Comparison of ENCODE assay signal across 15 cellular contexts in the genomic region with DNA sequence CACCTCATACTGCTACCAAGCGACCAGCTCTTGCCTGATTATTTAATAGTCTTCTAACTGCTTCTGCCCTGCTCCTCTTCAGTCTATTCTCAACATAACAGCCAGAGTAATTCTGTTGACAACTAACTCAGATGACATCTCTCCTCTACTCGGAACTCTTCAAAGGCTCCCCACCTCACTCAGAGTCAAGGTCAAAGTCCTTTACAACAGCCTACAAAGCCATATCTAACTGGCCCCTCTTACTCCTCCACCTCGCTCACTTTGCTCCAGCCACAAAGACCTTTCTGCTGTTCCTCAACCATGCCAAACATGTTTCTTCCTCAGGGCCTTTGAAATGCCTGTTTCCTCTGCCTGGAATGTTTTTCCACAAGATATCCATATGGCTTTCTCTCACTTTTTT. TPM values are rescaled to one million over a fixed set of nuclear protein-coding genes. Genes with fewer than 3 reads are reported as not detected.
DNase-seq lines count a peak whose midpoint lies in the region; ATAC-seq and TF ChIP-seq lines count a peak whose summit lies in the region.
"Had no signal": no experiment of that assay in that cellular context is flagged by ENCODE, and none has a peak within 500 bp of the region (broad histone marks: within the 10 kb centered on the region; RNA-seq: fewer than 3 reads in every experiment).

No MANE protein-coding gene starts in this region.

- no peaks in the 10 kb centered on the region for H3K9me3 Mint-ChIP-seq in activated naive CD4-positive, alpha-beta T cell treated with anti-CD3 and anti-CD28 coated beads, Interleukin-2, amount 10 ng/mL, durations not matched to agents 7 days and 5 days
- no peaks in the 10 kb centered on the region for H3K9me3 Mint-ChIP-seq in MCF 10A (ENCODE audit: unreplicated experiment)
- H3K9me3 Mint-ChIP-seq: CD14-positive monocyte; CD4-positive, alpha-beta memory T cell; GM23338 had no signal

- CTCF ChIA-PET in activated naive CD4-positive, alpha-beta T cell treated with anti-CD3 and anti-CD28 coated beads, Interleukin-2, amount 10 ng/mL, durations not matched to agents 7 days and 5 days (lab: Charles Lee), result interaction anchor here (3.7 kb wide), 1 partner anchor 190 kb away, joined by 27 read pairs; a partner anchor contains a TSS
- CTCF ChIA-PET in MCF 10A (lab: Yijun Ruan, JAX), result no interaction called here

- TF ChIP-seq CTCF in GM13977 (IDR thresholded peaks at IDR 0.05; ENCODE audit: extremely low read depth, insufficient read depth, missing control alignments) (no peak), MCF 10A (IDR thresholded peaks at IDR 0.05; ENCODE audit: unreplicated experiment) (no peak)

- peaks cover 18% of the 10 kb centered on the region for H3K36me3 Mint-ChIP-seq in activated naive CD4-positive, alpha-beta T cell treated with anti-CD3 and anti-CD28 coated beads, Interleukin-2, amount 10 ng/mL, durations not matched to agents 7 days and 5 days
- peaks cover 56% of the 10 kb centered on the region for H3K36me3 Mint-ChIP-seq in MCF 10A (ENCODE audit: insufficient read depth, unreplicated experiment)

- POLR2A ChIA-PET in MCF 10A (lab: Yijun Ruan, JAX), result no interaction called here

- H3K4me1 Mint-ChIP-seq in activated naive CD4-positive, alpha-beta T cell treated with anti-CD3 and anti-CD28 coated beads, Interleukin-2, amount 10 ng/mL, durations not matched to agents 7 days and 5 days, result no peaks in the 10 kb centered on the region
- H3K4me1 Mint-ChIP-seq in MCF 10A (ENCODE audit: insufficient read depth, unreplicated experiment), result no peaks in the 10 kb centered on the region
- H3K4me1 Mint-ChIP-seq: CD4-positive, alpha-beta memory T cell; GM23338 had no signal

- in situ Hi-C loops in GM13977 (cut with MboI; ENCODE audit: low pct_unique_long_range_greater_than_20kb, low sequenced_read_pairs, unreplicated experiment), result no loop called here

- no peak overlapping the region for H3K4me3 Mint-ChIP-seq in activated naive CD4-positive, alpha-beta T cell treated with anti-CD3 and anti-CD28 coated beads, Interleukin-2, amount 10 ng/mL, durations not matched to agents 7 days and 5 days
- no peak overlapping the region for H3K4me3 Mint-ChIP-seq in MCF 10A (ENCODE audit: unreplicated experiment)
- H3K4me3 Mint-ChIP-seq: CD14-positive monocyte, GM23338 had no signal

- peak overlapping the region; percentile 38 for H3K27ac Mint-ChIP-seq in activated naive CD4-positive, alpha-beta T cell treated with anti-CD3 and anti-CD28 coated beads, Interleukin-2, amount 10 ng/mL, durations not matched to agents 7 days and 5 days
- H3K27ac Mint-ChIP-seq in MCF 10A (ENCODE audit: low read depth, unreplicated experiment), result no peak overlapping the region
- H3K27ac Mint-ChIP-seq: CD14-positive monocyte, GM23338 had no signal

- ATAC-seq in left lobe of liver (peak; percentile 26), HG03095 (IDR thresholded peaks at IDR 0.05; ENCODE audit: unreplicated experiment) (no peak)
- ATAC-seq: A549, GM23338 had no signal

- no peak for DNase-seq in activated naive CD4-positive, alpha-beta T cell treated with anti-CD3 and anti-CD28 coated beads, Interleukin-2, amount 10 ng/mL, durations not matched to agents 7 days and 5 days
- DNase-seq in activated naive CD4-positive, alpha-beta T cell (lab: John Stamatoyannopoulos, UW), result no peak
- peak; percentile 25 for DNase-seq in SW480 (ENCODE audit: low spot score)
- no peak for DNase-seq in left lobe of liver (ENCODE audit: low spot score)
- DNase-seq in GM13977 (ENCODE audit: low spot score), result no peak
- DNase-seq in MCF 10A (ENCODE audit: unreplicated experiment), result no peak
- DNase-seq: CD4-positive, alpha-beta memory T cell; DMS153; DMS79; GDM1; HCEC 1CT had no signal

- H3K27me3 Mint-ChIP-seq in activated naive CD4-positive, alpha-beta T cell treated with anti-CD3 and anti-CD28 coated beads, Interleukin-2, amount 10 ng/mL, durations not matched to agents 7 days and 5 days, result no peaks in the 10 kb centered on the region
- H3K27me3 Mint-ChIP-seq in MCF 10A (ENCODE audit: insufficient read depth, unreplicated experiment), result no peaks in the 10 kb centered on the region
- H3K27me3 Mint-ChIP-seq: CD4-positive, alpha-beta memory T cell had no signal

- BruUV-seq in MCF 10A (replicated peaks; lab: Mats Ljungman, UMichigan), result no TSS peak

- intact Hi-C loops in MCF 10A (cut with micrococcal nuclease), result no loop called here

RNA-seq across cellular contexts. Expression of a gene that starts 43.6 kb away (rescaled TPM):
- total RNA-seq in left lobe of liver, result 19.9 TPM
- 13.9 and 16.2 TPM in 2 replicates for total RNA-seq in MCF 10A (2022)
